In genomic region chr17:38717139-38717745, GRCh38 we compare ENCODE assay signal across 18 cellular contexts. TPM values are rescaled to one million over a fixed set of nuclear protein-coding genes. Genes with fewer than 3 reads are reported as not detected.
DNase-seq lines count a peak whose midpoint lies in the region; ATAC-seq and TF ChIP-seq lines count a peak whose summit lies in the region.
"Had no signal": no experiment of that assay in that cellular context is flagged by ENCODE, and none has a peak within 500 bp of the region (broad histone marks: within the 10 kb centered on the region; RNA-seq: fewer than 3 reads in every experiment).

No MANE protein-coding gene starts in this region.

- CTCF ChIA-PET in activated B cell treated with CpG ODN at 0.5 μM for 24 hours (lab: Charles Lee), result interaction anchor here (1.3 to 2.1 kb wide), 2 partner anchors 18 to 41 kb away, joined by 4 to 6 read pairs; no protein-coding TSS in a partner anchor

- intact Hi-C loops in activated B cell treated with CpG ODN at 0.5 μM for 24 hours (cut with micrococcal nuclease), result no loop called here

- peaks cover 27% of the 10 kb centered on the region for H3K4me1 Mint-ChIP-seq in activated naive CD8-positive, alpha-beta T cell treated with anti-CD3 and anti-CD28 coated beads for 36 hours
- peaks cover 39% of the 10 kb centered on the region for H3K4me1 Mint-ChIP-seq in activated naive CD8-positive, alpha-beta T cell treated with anti-CD3 and anti-CD28 coated beads, Interleukin-2, amount 50 U/mL, for 24 hours
- H3K4me1 Mint-ChIP-seq in activated B cell treated with CpG ODN at 0.5 μM for 24 hours, result peaks cover 19% of the 10 kb centered on the region
- peaks cover 23 to 47% of the 10 kb centered on the region in 2 donors for H3K4me1 Mint-ChIP-seq in stimulated activated naive B cell treated with anti-CD40 and anti-IgM and Interleukin-4, amounts not matched to agents 10 μg/mL and 1 μg/mL and 100 μg/mL, for 72 hours

- no peak for TF ChIP-seq CTCF in activated B cell treated with CpG ODN at 0.5 μM for 24 hours (IDR thresholded peaks at IDR 0.05)

- no peaks in the 10 kb centered on the region for H3K9me3 Mint-ChIP-seq in activated naive CD8-positive, alpha-beta T cell treated with anti-CD3 and anti-CD28 coated beads for 36 hours
- H3K9me3 Mint-ChIP-seq in activated naive CD8-positive, alpha-beta T cell treated with anti-CD3 and anti-CD28 coated beads, Interleukin-2, amount 50 U/mL, for 24 hours, result no peaks in the 10 kb centered on the region
- H3K9me3 Mint-ChIP-seq in activated B cell treated with CpG ODN at 0.5 μM for 24 hours, result no peaks in the 10 kb centered on the region
- H3K9me3 Mint-ChIP-seq in stimulated activated naive B cell treated with anti-CD40 and anti-IgM and Interleukin-4, amounts not matched to agents 10 μg/mL and 1 μg/mL and 100 μg/mL, for 72 hours, result no peaks in the 10 kb centered on the region
- H3K9me3 Mint-ChIP-seq: naive B cell had no signal

- H3K4me3 Mint-ChIP-seq in activated naive CD8-positive, alpha-beta T cell treated with anti-CD3 and anti-CD28 coated beads for 36 hours, result no peak overlapping the region
- H3K4me3 Mint-ChIP-seq in activated naive CD8-positive, alpha-beta T cell treated with anti-CD3 and anti-CD28 coated beads, Interleukin-2, amount 50 U/mL, for 24 hours, result no peak overlapping the region
- no peak overlapping the region for H3K4me3 Mint-ChIP-seq in activated B cell treated with CpG ODN at 0.5 μM for 24 hours
- no peak overlapping the region for H3K4me3 Mint-ChIP-seq in stimulated activated naive B cell treated with anti-CD40 and anti-IgM and Interleukin-4, amounts not matched to agents 10 μg/mL and 1 μg/mL and 100 μg/mL, for 72 hours
- H3K4me3 Mint-ChIP-seq: naive B cell had no signal

- POLR2A ChIA-PET in activated B cell treated with CpG ODN at 0.5 μM for 24 hours (lab: Charles Lee), result interaction anchor here (0.8 kb wide), 1 partner anchor 9 kb away, joined by 3 read pairs; no protein-coding TSS in a partner anchor

- peak overlapping the region; percentile 7 for H3K27ac Mint-ChIP-seq in activated naive CD8-positive, alpha-beta T cell treated with anti-CD3 and anti-CD28 coated beads for 36 hours
- H3K27ac Mint-ChIP-seq in activated naive CD8-positive, alpha-beta T cell treated with anti-CD3 and anti-CD28 coated beads, Interleukin-2, amount 50 U/mL, for 24 hours, result no peak overlapping the region
- H3K27ac Mint-ChIP-seq in activated B cell treated with CpG ODN at 0.5 μM for 24 hours, result peak overlapping the region; percentile 7
- H3K27ac Mint-ChIP-seq in stimulated activated naive B cell treated with anti-CD40 and anti-IgM and Interleukin-4, amounts not matched to agents 10 μg/mL and 1 μg/mL and 100 μg/mL, for 72 hours, result peak overlapping the region; percentile 69

- peaks cover 31% of the 10 kb centered on the region for H3K36me3 Mint-ChIP-seq in activated naive CD8-positive, alpha-beta T cell treated with anti-CD3 and anti-CD28 coated beads for 36 hours
- H3K36me3 Mint-ChIP-seq in activated naive CD8-positive, alpha-beta T cell treated with anti-CD3 and anti-CD28 coated beads, Interleukin-2, amount 50 U/mL, for 24 hours (ENCODE audit: low read depth), result peaks cover 35% of the 10 kb centered on the region
- peaks cover 80% of the 10 kb centered on the region for H3K36me3 Mint-ChIP-seq in activated B cell treated with CpG ODN at 0.5 μM for 24 hours (ENCODE audit: low read depth)
- peaks cover 56 to 71% of the 10 kb centered on the region in 2 donors for H3K36me3 Mint-ChIP-seq in stimulated activated naive B cell treated with anti-CD40 and anti-IgM and Interleukin-4, amounts not matched to agents 10 μg/mL and 1 μg/mL and 100 μg/mL, for 72 hours

- no peak for ATAC-seq in activated naive CD8-positive, alpha-beta T cell treated with anti-CD3 and anti-CD28 coated beads, Interleukin-2, amount 50 U/mL, for 24 hours
- ATAC-seq in activated B cell treated with CpG ODN at 0.5 μM for 24 hours (ENCODE audit: low read depth), result no peak
- ATAC-seq in stimulated activated naive B cell treated with anti-CD40 and anti-IgM and Interleukin-4, amounts not matched to agents 10 μg/mL and 1 μg/mL and 100 μg/mL, for 72 hours (replicated peaks), result no peak
- ATAC-seq: esophagus mucosa, gastrocnemius medialis, HCT116 had no signal

- H3K27me3 Mint-ChIP-seq in activated naive CD8-positive, alpha-beta T cell treated with anti-CD3 and anti-CD28 coated beads for 36 hours, result no peaks in the 10 kb centered on the region
- H3K27me3 Mint-ChIP-seq in activated naive CD8-positive, alpha-beta T cell treated with anti-CD3 and anti-CD28 coated beads, Interleukin-2, amount 50 U/mL, for 24 hours, result no peaks in the 10 kb centered on the region
- no peaks in the 10 kb centered on the region for H3K27me3 Mint-ChIP-seq in activated B cell treated with CpG ODN at 0.5 μM for 24 hours
- no peaks in the 10 kb centered on the region for H3K27me3 Mint-ChIP-seq in stimulated activated naive B cell treated with anti-CD40 and anti-IgM and Interleukin-4, amounts not matched to agents 10 μg/mL and 1 μg/mL and 100 μg/mL, for 72 hours
- H3K27me3 Mint-ChIP-seq: naive B cell had no signal

- DNase-seq in activated naive CD8-positive, alpha-beta T cell treated with anti-CD3 and anti-CD28 coated beads for 36 hours, result no peak
- DNase-seq in activated naive CD8-positive, alpha-beta T cell treated with anti-CD3 and anti-CD28 coated beads, Interleukin-2, amount 50 U/mL, for 24 hours, result no peak
- DNase-seq in activated B cell treated with CpG ODN at 0.5 μM for 24 hours (no peak), NCI-H1436 treated with DMSO at 0.1 percent for 48 hours (lab: John Stamatoyannopoulos, UW) (no peak), dermis blood vessel endothelial cell (no peak)
- no peak for DNase-seq in stimulated activated naive B cell treated with anti-CD40 and anti-IgM and Interleukin-4, amounts not matched to agents 10 μg/mL and 1 μg/mL and 100 μg/mL, for 72 hours
- DNase-seq: activated CD8-positive, alpha-beta memory T cell treated with anti-CD3 and anti-CD28 coated beads for 24 hours; anterior cingulate cortex; DMS79; gastrocnemius medialis; kidney; mammary epithelial cell; naive B cell; OCI-M1; SHP77; stimulated activated naive CD4-positive, alpha-beta T cell had no signal

RNA-seq across cellular contexts. Expression of gene MLLT6, which starts 12.2 kb away (rescaled TPM):
- 100 to 1,000 TPM; 125 to 130 TPM for total RNA-seq in activated naive CD8-positive, alpha-beta T cell treated with anti-CD3 and anti-CD28 coated beads for 36 hours
- total RNA-seq in activated B cell treated with CpG ODN at 0.5 μM for 24 hours (166 and 192 TPM in 2 replicates), dermis blood vessel endothelial cell (23.9 and 25.9 TPM in 2 replicates)

RNA-seq across cellular contexts. Expression of gene CISD3, which starts 12.9 kb away (rescaled TPM):
- total RNA-seq in activated naive CD8-positive, alpha-beta T cell treated with anti-CD3 and anti-CD28 coated beads for 36 hours, result 10 to 100 TPM; 54.3 to 57.4 TPM
- total RNA-seq in activated B cell treated with CpG ODN at 0.5 μM for 24 hours (11.2 and 12.1 TPM in 2 replicates), dermis blood vessel endothelial cell (1.7 and 3.4 TPM in 2 replicates)

RNA-seq across cellular contexts. Expression of gene PCGF2, which starts 30.9 kb away (rescaled TPM):
- total RNA-seq in activated naive CD8-positive, alpha-beta T cell treated with anti-CD3 and anti-CD28 coated beads for 36 hours, result under 1 TPM; 0.40 to 0.74 TPM
- not detected in 2 replicates for total RNA-seq in activated B cell treated with CpG ODN at 0.5 μM for 24 hours
- 2.4 and 7.8 TPM in 2 replicates for total RNA-seq in dermis blood vessel endothelial cell

RNA-seq across cellular contexts. Expression of gene PSMB3, which starts 35.3 kb away (rescaled TPM):
- total RNA-seq in activated naive CD8-positive, alpha-beta T cell treated with anti-CD3 and anti-CD28 coated beads for 36 hours, result 100 to 1,000 TPM; 284 to 288 TPM
- total RNA-seq in activated B cell treated with CpG ODN at 0.5 μM for 24 hours (234 and 250 TPM in 2 replicates), dermis blood vessel endothelial cell (188 and 348 TPM in 2 replicates)

RNA-seq across cellular contexts. Expression of gene EPOP, which starts 42.5 kb away (rescaled TPM):
- 10 to 100 TPM; 33.6 to 33.7 TPM for total RNA-seq in activated naive CD8-positive, alpha-beta T cell treated with anti-CD3 and anti-CD28 coated beads for 36 hours
- total RNA-seq in activated B cell treated with CpG ODN at 0.5 μM for 24 hours, result 2.8 and 3.0 TPM in 2 replicates
- total RNA-seq in dermis blood vessel endothelial cell, result 0.65 and 1.2 TPM in 2 replicates
